In the genomic region with DNA sequence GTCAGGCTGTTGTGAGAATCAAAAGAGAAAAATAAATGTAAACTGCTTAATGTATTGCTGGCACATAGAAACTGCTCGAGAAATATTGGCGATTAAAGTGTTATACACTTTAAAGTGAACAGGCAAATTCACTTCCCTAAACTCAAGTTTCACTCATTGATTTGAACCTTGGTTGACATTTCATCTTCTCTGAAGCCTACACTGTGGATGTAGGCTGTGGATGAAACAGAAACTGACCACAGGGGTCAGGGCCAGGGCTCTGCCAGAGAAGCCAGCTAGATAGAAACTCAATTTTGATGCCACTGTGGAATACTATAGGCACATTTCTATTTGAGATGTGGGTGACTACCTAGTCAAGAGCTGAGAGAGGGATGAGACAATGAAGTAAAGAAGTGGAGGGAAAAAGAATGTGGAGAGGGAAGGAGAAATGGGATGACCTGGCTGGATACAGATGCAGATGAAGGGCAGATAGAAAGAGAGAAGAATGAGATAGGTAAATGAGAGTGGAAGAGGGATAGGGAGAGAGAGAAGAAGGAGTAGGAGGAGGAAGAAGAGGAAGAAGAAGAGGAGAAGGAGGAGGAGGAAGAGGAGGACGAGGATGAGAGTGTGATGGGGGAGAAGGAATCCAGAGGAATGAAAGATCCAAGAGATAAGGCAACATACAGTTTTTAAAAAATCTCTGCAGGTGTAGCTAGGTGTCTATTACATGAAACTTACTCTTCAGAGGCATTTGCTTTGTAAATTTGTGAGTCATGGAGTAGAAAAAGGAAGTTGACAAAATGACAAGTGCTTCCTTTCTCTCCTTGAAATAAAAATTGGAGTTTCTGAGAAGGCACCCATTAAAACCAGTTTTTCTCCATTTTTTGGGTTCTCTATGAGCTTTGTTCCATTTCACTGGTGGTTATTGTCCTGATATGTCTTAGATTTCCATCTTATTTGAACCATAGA, we compare ENCODE assay signal across 9 cellular contexts. TPM values are rescaled to one million over a fixed set of nuclear protein-coding genes. Genes with fewer than 3 reads are reported as not detected.
DNase-seq lines count a peak whose midpoint lies in the region; ATAC-seq, FAIRE-seq and TF ChIP-seq lines count a peak whose summit lies in the region.
"Had no signal": no experiment of that assay in that cellular context is flagged by ENCODE, and none has a peak within 500 bp of the region (broad histone marks: within the 10 kb centered on the region; RNA-seq: fewer than 3 reads in every experiment).

No MANE protein-coding gene starts in this region.

- no peaks in the 10 kb centered on the region for H3K9me2 ChIP-seq in hepatocyte (replicated peaks; ENCODE audit: insufficient read depth)

- H3K9me3 ChIP-seq in hepatocyte (ENCODE audit: low read depth) (no peaks in the 10 kb centered on the region), tibial nerve (no peaks in the 10 kb centered on the region)

- H3K4me1 Mint-ChIP-seq in osteocyte (ENCODE audit: unreplicated experiment) = no peaks in the 10 kb centered on the region

- TF ChIP-seq POLR2A in tibial nerve (IDR thresholded peaks at IDR 0.05) = no peak

- DNase-seq in CD1c-positive myeloid dendritic cell (ENCODE audit: extremely low spot score) (peak; percentile 79), GM19239 (ENCODE audit: insufficient read length, low spot score) (peak; percentile 36), hepatocyte (ENCODE audit: low spot score) (no peak), osteocyte (ENCODE audit: extremely low spot score, unreplicated experiment) (no peak), tibial nerve (ENCODE audit: low spot score in 2 of 2) (no peak)
- DNase-seq in activated CD4-positive, alpha-beta T cell treated with anti-CD3 and anti-CD28 coated beads for 48 hours = no peak

- no peaks in the 10 kb centered on the region for H3K79me2 ChIP-seq in hepatocyte

- peaks cover 13% of the 10 kb centered on the region for H3K27me3 ChIP-seq in hepatocyte
- peaks cover 0 to 4% of the 10 kb centered on the region in 2 donors for H3K27me3 ChIP-seq in tibial nerve

- H3K27ac Mint-ChIP-seq in osteocyte (ENCODE audit: unreplicated experiment) = no peak overlapping the region

- H3K4me3 Mint-ChIP-seq in osteocyte (ENCODE audit: unreplicated experiment) = no peak overlapping the region

- H3K4me2 ChIP-seq in hepatocyte = no peak overlapping the region

- H3K9me3 Mint-ChIP-seq in osteocyte (ENCODE audit: unreplicated experiment) = no peaks in the 10 kb centered on the region

- no peaks in the 10 kb centered on the region for H3K36me3 Mint-ChIP-seq in osteocyte (ENCODE audit: unreplicated experiment)

- 89% methylated on average over 3 of the region's 3 CpGs for WGBS in hepatocyte (ENCODE audit: low lambda C conversion rate, missing lambda C conversion rate)
- 64 to 73% methylated on average over 3 of the region's 3 CpGs for WGBS in tibial nerve, 2 donors

- no peak overlapping the region for H2AFZ ChIP-seq in hepatocyte

- TF ChIP-seq EP300 in tibial nerve (IDR thresholded peaks at IDR 0.05) = no peak

- ATAC-seq in HG02798 (IDR thresholded peaks at IDR 0.05; ENCODE audit: poor library complexity, unreplicated experiment) (peak; percentile 98), HG03575 (IDR thresholded peaks at IDR 0.05; ENCODE audit: extremely low read depth, insufficient number of reproducible peaks, low FRiP score, unreplicated experiment) (peak; percentile 89)

- H3K27ac ChIP-seq in hepatocyte = no peak overlapping the region
- H3K27ac ChIP-seq in tibial nerve = no peak overlapping the region

- peaks cover 62% of the 10 kb centered on the region for H3K27me3 Mint-ChIP-seq in osteocyte (ENCODE audit: unreplicated experiment)

- no peaks in the 10 kb centered on the region for H3K4me1 ChIP-seq in hepatocyte (ENCODE audit: insufficient read depth)
- H3K4me1 ChIP-seq in tibial nerve = peaks cover 0 to 3% (median 0%) of the 10 kb centered on the region in 4 donors

- no peaks in the 10 kb centered on the region for H4K20me1 ChIP-seq in hepatocyte (ENCODE audit: insufficient read depth, poor library complexity, severe bottlenecking)

- H3K36me3 ChIP-seq in hepatocyte (replicated peaks; ENCODE audit: insufficient read depth, low read depth) (no peaks in the 10 kb centered on the region), tibial nerve (no peaks in the 10 kb centered on the region)

- peak; percentile 90 for FAIRE-seq in GM19239 (lab: Jason Lieb, UNC)
- FAIRE-seq: RCC 7860 had no signal

- TF ChIP-seq CTCF in hepatocyte (IDR thresholded peaks at IDR 0.05; ENCODE audit: poor library complexity) = no peak
- no peak for TF ChIP-seq CTCF in osteocyte (IDR thresholded peaks at IDR 0.05)
- no peak for TF ChIP-seq CTCF in tibial nerve (IDR thresholded peaks at IDR 0.05)

- H3K4me3 ChIP-seq in hepatocyte (no peak overlapping the region), tibial nerve (no peak overlapping the region)

RNA-seq across cellular contexts. Expression of gene CD1D, which starts 17.4 kb away (rescaled TPM):
- total RNA-seq in hepatocyte = 3.9 and 4.7 TPM in 2 replicates
- polyA plus RNA-seq in hepatocyte = 2.3 and 3.7 TPM in 2 replicates
- not detected in 2 replicates for total RNA-seq in osteocyte
- 1 to 10 TPM in 3 of 4 donors, under 1 TPM in 1; 0.63 to 4.2 (median 2.2) TPM for total RNA-seq in tibial nerve

Comparison
In these comparisons a context has a peak if more than half of its experiments do, and no peak if none do; other contexts are left out.
1. DNase-seq: peak in CD1c-positive myeloid dendritic cell (single experiment) and GM19239 (single experiment); none in hepatocyte (single experiment), osteocyte (single experiment), tibial nerve (0 of 2) and activated CD4-positive, alpha-beta T cell treated with anti-CD3 and anti-CD28 coated beads for 48 hours (single experiment).